ENCODE assay signal across 12 cellular contexts in the genomic region with DNA sequence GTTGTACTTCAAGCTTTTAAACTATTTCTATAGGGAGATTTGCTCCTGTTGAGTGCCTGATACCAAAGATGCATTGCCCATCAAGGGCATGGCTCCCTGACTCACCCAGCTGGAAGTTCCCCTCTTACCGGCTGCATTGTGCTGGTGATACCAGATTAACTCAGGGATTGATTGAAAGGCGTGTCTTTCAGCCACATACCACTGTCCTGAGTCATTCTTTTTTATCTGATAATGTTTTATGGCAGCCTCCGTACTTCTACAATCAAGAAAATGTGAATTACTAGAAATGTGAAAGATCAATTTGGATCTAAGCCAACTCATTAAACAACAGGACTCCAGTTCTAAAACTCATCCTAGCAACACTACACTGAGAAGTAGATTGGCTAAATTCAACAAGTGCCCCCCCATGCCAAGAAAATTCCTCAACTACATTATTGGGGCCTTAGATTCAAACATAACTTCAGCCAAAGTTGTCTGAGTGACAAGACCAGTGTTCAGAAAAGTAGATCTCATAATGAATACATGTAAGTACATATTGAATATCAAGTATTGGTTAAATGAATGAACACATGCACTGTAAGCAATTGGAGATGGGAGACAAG. TPM values are rescaled to one million over a fixed set of nuclear protein-coding genes. Genes with fewer than 3 reads are reported as not detected.
DNase-seq lines count a peak whose midpoint lies in the region; ATAC-seq and TF ChIP-seq lines count a peak whose summit lies in the region.
"Had no signal": no experiment of that assay in that cellular context is flagged by ENCODE, and none has a peak within 500 bp of the region (broad histone marks: within the 10 kb centered on the region; RNA-seq: fewer than 3 reads in every experiment).

No MANE protein-coding gene starts in this region.

- 43% methylated on average over 3 of the region's 3 CpGs for WGBS in hepatocyte (ENCODE audit: low lambda C conversion rate, missing lambda C conversion rate)

- TF ChIP-seq CTCF in WTC11 (IDR thresholded peaks at IDR 0.05) (no peak), hepatocyte (IDR thresholded peaks at IDR 0.05; ENCODE audit: poor library complexity) (no peak)

- no peaks in the 10 kb centered on the region for H3K9me2 ChIP-seq in hepatocyte (replicated peaks; ENCODE audit: insufficient read depth)

- no peaks in the 10 kb centered on the region for H3K9me3 ChIP-seq in hepatocyte (ENCODE audit: low read depth)

- peak; percentile 75 for DNase-seq in activated CD4-positive, alpha-beta T cell treated with anti-CD3 and anti-CD28 coated beads for 36 hours
- DNase-seq in activated CD4-positive, alpha-beta T cell treated with anti-CD3 and anti-CD28 coated beads for 1 hour: no peak
- DNase-seq in WTC11 (ENCODE audit: low spot score) (no peak), hepatocyte (ENCODE audit: low spot score) (peak; percentile 50), UCSD-AML1 (lab: John Stamatoyannopoulos, UW; ENCODE audit: unreplicated experiment) (no peak), KBM-7 (no peak), GF-D8 (lab: John Stamatoyannopoulos, UW) (no peak)
- peak; percentile 7 to 42 for DNase-seq in stimulated activated CD8-positive, alpha-beta memory T cell treated with anti-CD3 and anti-CD28 coated beads, Interleukin-2, amount 100 ng/mL, for 48 hours (ENCODE audit: low read depth in 2 of 2)
- DNase-seq: effector CD8-positive, alpha-beta T cell; NCI-H1930; stimulated activated naive B cell treated with anti-CD40 and anti-IgM and Interleukin-4, amounts not matched to agents 10 μg/mL and 1 μg/mL and 100 μg/mL, for 72 hours had no signal

- H3K9me3 Mint-ChIP-seq in activated CD4-positive, alpha-beta T cell treated with anti-CD3 and anti-CD28 coated beads for 36 hours (ENCODE audit: low read depth): no peaks in the 10 kb centered on the region
- no peaks in the 10 kb centered on the region for H3K9me3 Mint-ChIP-seq in WTC11
- H3K9me3 Mint-ChIP-seq: stimulated activated naive B cell treated with anti-CD40 and anti-IgM and Interleukin-4, amounts not matched to agents 10 μg/mL and 1 μg/mL and 100 μg/mL, for 72 hours had no signal

- H3K4me2 ChIP-seq in hepatocyte: no peak overlapping the region

- H3K27me3 Mint-ChIP-seq in activated CD4-positive, alpha-beta T cell treated with anti-CD3 and anti-CD28 coated beads for 36 hours: no peaks in the 10 kb centered on the region
- no peaks in the 10 kb centered on the region for H3K27me3 Mint-ChIP-seq in WTC11 (ENCODE audit: low read depth)

- H3K4me1 Mint-ChIP-seq in activated CD4-positive, alpha-beta T cell treated with anti-CD3 and anti-CD28 coated beads for 36 hours: peaks cover 22% of the 10 kb centered on the region
- H3K4me1 Mint-ChIP-seq in WTC11: peaks cover 4% of the 10 kb centered on the region; the same call in 1 of the 2 replicates
- H3K4me1 Mint-ChIP-seq: stimulated activated naive B cell treated with anti-CD40 and anti-IgM and Interleukin-4, amounts not matched to agents 10 μg/mL and 1 μg/mL and 100 μg/mL, for 72 hours had no signal

- peak overlapping the region; percentile 21 for H3K27ac ChIP-seq in hepatocyte

- no peak overlapping the region for H3K4me3 ChIP-seq in hepatocyte

- H3K27ac Mint-ChIP-seq in activated CD4-positive, alpha-beta T cell treated with anti-CD3 and anti-CD28 coated beads for 36 hours: peak overlapping the region; percentile 56
- no peak overlapping the region for H3K27ac Mint-ChIP-seq in WTC11
- H3K27ac Mint-ChIP-seq: stimulated activated naive B cell treated with anti-CD40 and anti-IgM and Interleukin-4, amounts not matched to agents 10 μg/mL and 1 μg/mL and 100 μg/mL, for 72 hours had no signal

- peaks cover 14% of the 10 kb centered on the region for H3K36me3 Mint-ChIP-seq in activated CD4-positive, alpha-beta T cell treated with anti-CD3 and anti-CD28 coated beads for 36 hours (ENCODE audit: low read depth)
- H3K36me3 Mint-ChIP-seq in WTC11: no peaks in the 10 kb centered on the region
- H3K36me3 Mint-ChIP-seq: stimulated activated naive B cell treated with anti-CD40 and anti-IgM and Interleukin-4, amounts not matched to agents 10 μg/mL and 1 μg/mL and 100 μg/mL, for 72 hours had no signal

- H4K20me1 ChIP-seq in hepatocyte (ENCODE audit: insufficient read depth, poor library complexity, severe bottlenecking): no peaks in the 10 kb centered on the region

- H3K4me1 ChIP-seq in hepatocyte (ENCODE audit: insufficient read depth): no peaks in the 10 kb centered on the region

- H2AFZ ChIP-seq in hepatocyte: no peak overlapping the region

- H3K79me2 ChIP-seq in hepatocyte: no peaks in the 10 kb centered on the region

- intact Hi-C loops in activated CD4-positive, alpha-beta T cell treated with anti-CD3 and anti-CD28 coated beads for 36 hours (cut with DNase I, micrococcal nuclease): loop anchor here (5.0 kb wide), 2 partner anchors 33 to 257 kb away; a partner anchor contains a TSS

- POLR2A ChIA-PET in activated CD4-positive, alpha-beta T cell treated with anti-CD3 and anti-CD28 coated beads for 36 hours (lab: Charles Lee): no interaction called here
- POLR2A ChIA-PET in WTC11 (lab: Charles Lee): no interaction called here

- ATAC-seq in activated CD4-positive, alpha-beta T cell treated with anti-CD3 and anti-CD28 coated beads for 36 hours: peak; percentile 100
- peak; percentile 46; the same call in 1 of the 2 replicates for ATAC-seq in WTC11
- ATAC-seq: stimulated activated naive B cell treated with anti-CD40 and anti-IgM and Interleukin-4, amounts not matched to agents 10 μg/mL and 1 μg/mL and 100 μg/mL, for 72 hours had no signal

- CTCF ChIA-PET in activated CD4-positive, alpha-beta T cell treated with anti-CD3 and anti-CD28 coated beads for 36 hours (lab: Charles Lee): interaction anchor here (0.6 to 1.5 kb wide), 6 partner anchors 9 to 195 kb away, joined by 3 to 4 read pairs (median 3); no protein-coding TSS in a partner anchor
- CTCF ChIA-PET in WTC11 (lab: Charles Lee): no interaction called here

- H3K4me3 Mint-ChIP-seq in activated CD4-positive, alpha-beta T cell treated with anti-CD3 and anti-CD28 coated beads for 36 hours: no peak overlapping the region
- H3K4me3 Mint-ChIP-seq in WTC11: no peak overlapping the region
- H3K4me3 Mint-ChIP-seq: stimulated activated naive B cell treated with anti-CD40 and anti-IgM and Interleukin-4, amounts not matched to agents 10 μg/mL and 1 μg/mL and 100 μg/mL, for 72 hours had no signal

- H3K36me3 ChIP-seq in hepatocyte (replicated peaks; ENCODE audit: insufficient read depth, low read depth): no peaks in the 10 kb centered on the region

- in situ Hi-C loops in KBM-7 (cut with MboI; ENCODE audit: low pct_unique_long_range_greater_than_20kb, low sequenced_read_pairs): loop anchor here (25.0 kb wide), 1 partner anchor 407 kb away; no protein-coding TSS in a partner anchor

- no peaks in the 10 kb centered on the region for H3K27me3 ChIP-seq in hepatocyte

TF ChIP-seq in WTC11, 78 proteins besides CTCF, POLR2A, EP300 and RAD21 (continues in another document):
- TF ChIP-seq, protein P1, sequence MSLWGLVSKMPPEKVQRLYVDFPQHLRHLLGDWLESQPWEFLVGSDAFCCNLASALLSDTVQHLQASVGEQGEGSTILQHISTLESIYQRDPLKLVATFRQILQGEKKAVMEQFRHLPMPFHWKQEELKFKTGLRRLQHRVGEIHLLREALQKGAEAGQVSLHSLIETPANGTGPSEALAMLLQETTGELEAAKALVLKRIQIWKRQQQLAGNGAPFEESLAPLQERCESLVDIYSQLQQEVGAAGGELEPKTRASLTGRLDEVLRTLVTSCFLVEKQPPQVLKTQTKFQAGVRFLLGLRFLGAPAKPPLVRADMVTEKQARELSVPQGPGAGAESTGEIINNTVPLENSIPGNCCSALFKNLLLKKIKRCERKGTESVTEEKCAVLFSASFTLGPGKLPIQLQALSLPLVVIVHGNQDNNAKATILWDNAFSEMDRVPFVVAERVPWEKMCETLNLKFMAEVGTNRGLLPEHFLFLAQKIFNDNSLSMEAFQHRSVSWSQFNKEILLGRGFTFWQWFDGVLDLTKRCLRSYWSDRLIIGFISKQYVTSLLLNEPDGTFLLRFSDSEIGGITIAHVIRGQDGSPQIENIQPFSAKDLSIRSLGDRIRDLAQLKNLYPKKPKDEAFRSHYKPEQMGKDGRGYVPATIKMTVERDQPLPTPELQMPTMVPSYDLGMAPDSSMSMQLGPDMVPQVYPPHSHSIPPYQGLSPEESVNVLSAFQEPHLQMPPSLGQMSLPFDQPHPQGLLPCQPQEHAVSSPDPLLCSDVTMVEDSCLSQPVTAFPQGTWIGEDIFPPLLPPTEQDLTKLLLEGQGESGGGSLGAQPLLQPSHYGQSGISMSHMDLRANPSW (CRISPR knock-in tag; conservative IDR thresholded peaks at IDR 0.05; ENCODE audit: low read depth): no peak
- TF ChIP-seq ZBTB21 (CRISPR knock-in tag; IDR thresholded peaks at IDR 0.05; ENCODE audit: borderline replicate concordance) (no peak), PRRX2 (CRISPR knock-in tag; IDR thresholded peaks at IDR 0.05) (no peak), CBFB (CRISPR knock-in tag; IDR thresholded peaks at IDR 0.05; ENCODE audit: low read depth) (no peak), TEAD4 (CRISPR knock-in tag; IDR thresholded peaks at IDR 0.05) (no peak), CREM (CRISPR knock-in tag; IDR thresholded peaks at IDR 0.05) (no peak)

RNA-seq across cellular contexts. Expression of a gene that starts 40.0 kb away (rescaled TPM):
- 10 to 100 TPM; 11.2 to 18.2 TPM for total RNA-seq in activated CD4-positive, alpha-beta T cell treated with anti-CD3 and anti-CD28 coated beads for 36 hours
- total RNA-seq in WTC11 (2021) (0.39 to 0.70 TPM (median 0.41 TPM) in 3 replicates), hepatocyte (0.40 and 1.5 TPM in 2 replicates)
- polyA plus RNA-seq in hepatocyte: 0.18 and 0.76 TPM in 2 replicates
- polyA plus RNA-seq: AG04450 had no signal

Comparison
In these comparisons a context has a peak if more than half of its experiments do, and no peak if none do; other contexts are left out.
1. DNase-seq: peak in activated CD4-positive, alpha-beta T cell treated with anti-CD3 and anti-CD28 coated beads for 36 hours (single experiment), hepatocyte (single experiment) and stimulated activated CD8-positive, alpha-beta memory T cell treated with anti-CD3 and anti-CD28 coated beads, Interleukin-2, amount 100 ng/mL, for 48 hours (2 of 2); none in activated CD4-positive, alpha-beta T cell treated with anti-CD3 and anti-CD28 coated beads for 1 hour (single experiment), WTC11 (single experiment), UCSD-AML1 (single experiment), KBM-7 (single experiment) and GF-D8 (single experiment).